In genomic region chr11:114340311-114341131, GRCh38 we compare ENCODE assay signal across 7 cellular contexts. TPM values are rescaled to one million over a fixed set of nuclear protein-coding genes. Genes with fewer than 3 reads are reported as not detected.
DNase-seq lines count a peak whose midpoint lies in the region; ATAC-seq and TF ChIP-seq lines count a peak whose summit lies in the region.

No MANE protein-coding gene starts in this region.

- no peak overlapping the region for H3K27ac Mint-ChIP-seq in activated CD8-positive, alpha-beta T cell treated with anti-CD3 and anti-CD28 coated beads, Interleukin-2, amount 10 ng/mL, durations not matched to agents 7 days and 5 days
- H3K27ac Mint-ChIP-seq in nephron progenitor cell, result no peak overlapping the region

- POLR2A ChIA-PET in activated CD8-positive, alpha-beta T cell treated with anti-CD3 and anti-CD28 coated beads, Interleukin-2, amount 10 ng/mL, durations not matched to agents 7 days and 5 days (lab: Charles Lee), result interaction anchor here (1.6 kb wide), 1 partner anchor 60 kb away, joined by 5 read pairs; the partner anchor contains the start of genes C11orf71 and RBM7

- H3K4me3 Mint-ChIP-seq in activated CD8-positive, alpha-beta T cell treated with anti-CD3 and anti-CD28 coated beads, Interleukin-2, amount 10 ng/mL, durations not matched to agents 7 days and 5 days, result peak overlapping the region; percentile 16
- H3K4me3 Mint-ChIP-seq in nephron progenitor cell, result no peak overlapping the region

- TF ChIP-seq CTCF in fibroblast of mammary gland (conservative IDR thresholded peaks at IDR 0.05; ENCODE audit: control insufficient read depth, insufficient read depth, low read depth, low read length) (peak; percentile 95), nephron progenitor cell (IDR thresholded peaks at IDR 0.05) (peak; percentile 78)

- DNase-seq in ELR (ENCODE audit: low read depth), result peak; percentile 87
- peak; percentile 80 for DNase-seq in NCI-H69 (lab: John Stamatoyannopoulos, UW)
- peak; percentile 53 for DNase-seq in activated CD8-positive, alpha-beta T cell treated with anti-CD3 and anti-CD28 coated beads, Interleukin-2, amount 10 ng/mL, durations not matched to agents 7 days and 5 days
- peak; percentile 86 for DNase-seq in fibroblast of mammary gland (ENCODE audit: low read depth)
- DNase-seq in nephron progenitor cell, result peak; percentile 40
- no peak for DNase-seq in GM19240 (ENCODE audit: insufficient read length, low spot score)

- H3K4me3 ChIP-seq in fibroblast of mammary gland (ENCODE audit: control insufficient read depth, low read depth, low read length), result peak overlapping the region; percentile 49

- peaks cover 20% of the 10 kb centered on the region for H3K27me3 Mint-ChIP-seq in activated CD8-positive, alpha-beta T cell treated with anti-CD3 and anti-CD28 coated beads, Interleukin-2, amount 10 ng/mL, durations not matched to agents 7 days and 5 days (ENCODE audit: low read depth)
- H3K27me3 Mint-ChIP-seq in nephron progenitor cell (ENCODE audit: low read depth, poor library complexity), result peaks cover 8% of the 10 kb centered on the region

- no peaks in the 10 kb centered on the region for H3K36me3 Mint-ChIP-seq in activated CD8-positive, alpha-beta T cell treated with anti-CD3 and anti-CD28 coated beads, Interleukin-2, amount 10 ng/mL, durations not matched to agents 7 days and 5 days (ENCODE audit: low read depth)
- no peaks in the 10 kb centered on the region for H3K36me3 Mint-ChIP-seq in nephron progenitor cell (ENCODE audit: low read depth)

- CTCF ChIA-PET in activated CD8-positive, alpha-beta T cell treated with anti-CD3 and anti-CD28 coated beads, Interleukin-2, amount 10 ng/mL, durations not matched to agents 7 days and 5 days (lab: Charles Lee), result interaction anchor here (0.8 to 1.8 kb wide), 18 partner anchors 11 to 398 kb away, joined by 3 to 12 read pairs (median 4); partner anchors contain the start of gene REXO2

- H3K4me1 Mint-ChIP-seq in activated CD8-positive, alpha-beta T cell treated with anti-CD3 and anti-CD28 coated beads, Interleukin-2, amount 10 ng/mL, durations not matched to agents 7 days and 5 days (ENCODE audit: low read depth), result peaks cover 8% of the 10 kb centered on the region
- no peaks in the 10 kb centered on the region for H3K4me1 Mint-ChIP-seq in nephron progenitor cell

- no peaks in the 10 kb centered on the region for H3K9me3 Mint-ChIP-seq in activated CD8-positive, alpha-beta T cell treated with anti-CD3 and anti-CD28 coated beads, Interleukin-2, amount 10 ng/mL, durations not matched to agents 7 days and 5 days (ENCODE audit: insufficient read depth)
- peaks cover 4% of the 10 kb centered on the region for H3K9me3 Mint-ChIP-seq in nephron progenitor cell

- ATAC-seq in HG03159 (IDR thresholded peaks at IDR 0.05; ENCODE audit: unreplicated experiment), result peak; percentile 72
- peak; percentile 79 for ATAC-seq in activated CD8-positive, alpha-beta T cell treated with anti-CD3 and anti-CD28 coated beads, Interleukin-2, amount 10 ng/mL, durations not matched to agents 7 days and 5 days

RNA-seq across cellular contexts. Expression of gene NNMT, which starts 44.3 kb away (rescaled TPM):
- not detected for total RNA-seq in activated CD8-positive, alpha-beta T cell treated with anti-CD3 and anti-CD28 coated beads, Interleukin-2, amount 10 ng/mL, durations not matched to agents 7 days and 5 days

RNA-seq across cellular contexts. Expression of gene C11orf71, which starts 59.8 kb away (rescaled TPM):
- total RNA-seq in activated CD8-positive, alpha-beta T cell treated with anti-CD3 and anti-CD28 coated beads, Interleukin-2, amount 10 ng/mL, durations not matched to agents 7 days and 5 days, result 1 to 10 TPM; 8.2 to 8.4 TPM

RNA-seq across cellular contexts. Expression of gene RBM7, which starts 59.9 kb away (rescaled TPM):
- total RNA-seq in activated CD8-positive, alpha-beta T cell treated with anti-CD3 and anti-CD28 coated beads, Interleukin-2, amount 10 ng/mL, durations not matched to agents 7 days and 5 days, result 10 to 100 TPM; 38.4 to 42.9 TPM
